In genomic region chr20:8320306-8320705, GRCh38 we compare ENCODE assay signal across 22 cellular contexts.
"Had no signal": no experiment of that assay in that cellular context is flagged by ENCODE, and none has a peak within 500 bp of the region (broad histone marks: within the 10 kb centered on the region; RNA-seq: fewer than 3 reads in every experiment).

No MANE protein-coding gene starts in this region.

- H3K27me3 ChIP-seq: foreskin keratinocyte, left lung, stomach, suprapubic skin, tibial nerve had no signal

- H3K36me3 Mint-ChIP-seq: naive thymus-derived CD4-positive, alpha-beta T cell; stimulated activated memory B cell treated with anti-CD40 and anti-IgM and Interleukin-4, amounts not matched to agents 10 μg/mL and 1 μg/mL and 100 μg/mL, for 72 hours had no signal

- DNase-seq: activated CD4-positive, alpha-beta T cell treated with anti-CD3 and anti-CD28 coated beads for 4 hours; activated CD4-positive, alpha-beta T cell treated with anti-CD3 and anti-CD28 coated beads, Interleukin-2, amount 50 U/mL, for 48 hours; activated CD4-positive, CD25-positive, alpha-beta regulatory T cell; activated naive CD4-positive, alpha-beta T cell treated with Interleukin-2 at 50 U/mL for 16 hours; activated T-cell treated with anti-CD3 and anti-CD28 coated beads, Interleukin-2, amount 50 U/mL, for 48 hours; amygdala; cortex of kidney; erythroblast; foreskin keratinocyte; kidney; left lung; naive thymus-derived CD4-positive, alpha-beta T cell; posterior cingulate gyrus; small intestine; stomach; T1000 had no signal

- H3K4me1 Mint-ChIP-seq: stimulated activated memory B cell treated with anti-CD40 and anti-IgM and Interleukin-4, amounts not matched to agents 10 μg/mL and 1 μg/mL and 100 μg/mL, for 72 hours had no signal

- ATAC-seq: foreskin keratinocyte; left lung; naive thymus-derived CD4-positive, alpha-beta T cell; sciatic nerve; stimulated activated memory B cell treated with anti-CD40 and anti-IgM and Interleukin-4, amounts not matched to agents 10 μg/mL and 1 μg/mL and 100 μg/mL, for 72 hours had no signal

- H3K9me3 Mint-ChIP-seq: neural crest cell; stimulated activated memory B cell treated with anti-CD40 and anti-IgM and Interleukin-4, amounts not matched to agents 10 μg/mL and 1 μg/mL and 100 μg/mL, for 72 hours had no signal

- H3K27ac ChIP-seq: foreskin keratinocyte, left lung, stomach, suprapubic skin, tibial nerve had no signal

- H3K27ac Mint-ChIP-seq: naive thymus-derived CD4-positive, alpha-beta T cell; stimulated activated memory B cell treated with anti-CD40 and anti-IgM and Interleukin-4, amounts not matched to agents 10 μg/mL and 1 μg/mL and 100 μg/mL, for 72 hours had no signal

- H3K4me1 ChIP-seq: foreskin keratinocyte, suprapubic skin had no signal

- H3K4me3 Mint-ChIP-seq: naive thymus-derived CD4-positive, alpha-beta T cell; neural crest cell; stimulated activated memory B cell treated with anti-CD40 and anti-IgM and Interleukin-4, amounts not matched to agents 10 μg/mL and 1 μg/mL and 100 μg/mL, for 72 hours had no signal

- H3K4me3 ChIP-seq: left lung, lung, stomach, suprapubic skin, tibial nerve had no signal

- H3K9me3 ChIP-seq: left lung, stomach, suprapubic skin, tibial nerve had no signal

- H3K36me3 ChIP-seq: left lung, stomach, suprapubic skin, tibial nerve had no signal
